1 cellular context compared by ENCODE assay signal in genomic region chr16:62639890-62640289, GRCh38.
TF ChIP-seq lines count a peak whose summit lies in the region.

No MANE protein-coding gene starts in this region.

TF ChIP-seq in GM12878, 131 proteins besides CTCF, POLR2A, EP300 and RAD21 (continued from another document):
- TF ChIP-seq USF1 (IDR thresholded peaks at IDR 0.05; ENCODE audit: borderline replicate concordance, extremely low read length, insufficient read depth, low read depth, low read length) (no peak), HCFC1 (IDR thresholded peaks at IDR 0.05; ENCODE audit: low read length) (no peak), PAX8 (IDR thresholded peaks at IDR 0.05) (no peak), RAD51 (IDR thresholded peaks at IDR 0.05) (no peak), ZNF622 (IDR thresholded peaks at IDR 0.05) (no peak)
